Comparison of ENCODE assay signal across 23 cellular contexts in genomic region chr3:115758076-115758763, GRCh38.
DNase-seq lines count a peak whose midpoint lies in the region; ATAC-seq lines count a peak whose summit lies in the region.
"Had no signal": no experiment of that assay in that cellular context is flagged by ENCODE, and none has a peak within 500 bp of the region (broad histone marks: within the 10 kb centered on the region; RNA-seq: fewer than 3 reads in every experiment).

No MANE protein-coding gene starts in this region.

- no peak for ATAC-seq in HG03196 (IDR thresholded peaks at IDR 0.05; ENCODE audit: unreplicated experiment)
- ATAC-seq: activated T-cell treated with anti-CD3 and anti-CD28 coated beads, Interleukin-2, amount 50 U/mL, for 4 hours; pancreas; sciatic nerve had no signal

- H3K9me3 ChIP-seq in endocrine pancreas (ENCODE audit: control insufficient read depth, low read length), result no peaks in the 10 kb centered on the region
- H3K9me3 ChIP-seq: BLaER1, pancreas had no signal

- H3K4me3 ChIP-seq in endocrine pancreas (ENCODE audit: control insufficient read depth, insufficient read depth, low read length), result peak overlapping the region; percentile 23
- H3K4me3 ChIP-seq: BLaER1, left ventricle myocardium inferior, pancreas had no signal

- no peaks in the 10 kb centered on the region for H3K4me1 ChIP-seq in endocrine pancreas (ENCODE audit: control insufficient read depth, insufficient read depth, low read length)
- H3K4me1 ChIP-seq: BLaER1, pancreas had no signal

- H3K27me3 ChIP-seq in endocrine pancreas (ENCODE audit: control insufficient read depth, insufficient read depth, low read length), result no peaks in the 10 kb centered on the region
- H3K27me3 ChIP-seq: BLaER1, pancreas had no signal

- DNase-seq in COR-L47 (lab: John Stamatoyannopoulos, UW), result peak; percentile 92
- peak; percentile 28 to 95 (median 71) for DNase-seq in NCI-H1417 (lab: John Stamatoyannopoulos, UW)
- peak; percentile 65 for DNase-seq in NCI-H345 treated with DMSO at 0.1 percent for 48 hours (lab: John Stamatoyannopoulos, UW; ENCODE audit: unreplicated experiment)
- DNase-seq in germinal center (ENCODE audit: low spot score), result no peak
- no peak for DNase-seq in H4 (ENCODE audit: low spot score)
- DNase-seq in cerebellar cortex (ENCODE audit: low spot score), result no peak
- DNase-seq: activated CD4-positive, alpha-beta T cell treated with anti-CD3 and anti-CD28 coated beads for 4 hours; activated naive CD4-positive, alpha-beta T cell treated with Interleukin-2 at 50 U/mL for 16 hours; activated T-cell treated with anti-CD3 and anti-CD28 coated beads, Interleukin-2, amount 50 U/mL, for 4 hours; amniotic stem cell; Calu3; GDM1; H7; left ventricle myocardium inferior; midbrain; NCI-H1694; NCI-H526 treated with DMSO at 0.1 percent for 48 hours; pancreas; stimulated activated CD8-positive, alpha-beta memory T cell treated with anti-CD3 and anti-CD28 coated beads, Interleukin-4, amount 100 ng/mL, for 48 hours had no signal

- no peaks in the 10 kb centered on the region for H3K36me3 ChIP-seq in endocrine pancreas (ENCODE audit: control insufficient read depth, insufficient read depth, low read length)
- H3K36me3 ChIP-seq: BLaER1, left ventricle myocardium inferior, pancreas had no signal

- H3K9ac ChIP-seq in endocrine pancreas (ENCODE audit: control insufficient read depth, insufficient read depth, low read length), result no peak overlapping the region
- H3K9ac ChIP-seq: BLaER1 had no signal

Comparison
In these comparisons a context has a peak if more than half of its experiments do, and no peak if none do; other contexts are left out.
1. DNase-seq: peak in COR-L47 (single experiment), NCI-H1417 (3 of 3) and NCI-H345 treated with DMSO at 0.1 percent for 48 hours (single experiment); none in germinal center (single experiment), H4 (single experiment) and cerebellar cortex (single experiment).